23 cellular contexts compared by ENCODE assay signal in genomic region chr2:187934236-187934635, GRCh38.
"Had no signal": no experiment of that assay in that cellular context is flagged by ENCODE, and none has a peak within 500 bp of the region (broad histone marks: within the 10 kb centered on the region; RNA-seq: fewer than 3 reads in every experiment).

No MANE protein-coding gene starts in this region.

- H3K27ac ChIP-seq: foreskin keratinocyte, hepatocyte, left ventricle myocardium inferior, lower lobe of right lung, parathyroid adenoma, prostate gland, sigmoid colon, suprapubic skin, tibial nerve had no signal

- H3K9me3 ChIP-seq: left ventricle myocardium inferior, lower lobe of right lung, prostate gland, sigmoid colon, suprapubic skin, tibial nerve had no signal

- H3K27me3 Mint-ChIP-seq: memory B cell had no signal

- H3K27ac Mint-ChIP-seq: memory B cell; naive thymus-derived CD4-positive, alpha-beta T cell; nephron progenitor cell; stimulated activated effector memory CD8-positive, alpha-beta T cell treated with anti-CD3 and anti-CD28 coated beads, Interleukin-12 subunit alpha, Interleukin-12 subunit beta, amount 100 ng/mL, for 72 hours had no signal

- H3K36me3 ChIP-seq: left ventricle myocardium inferior, lower lobe of right lung, prostate gland, sigmoid colon, suprapubic skin, tibial nerve had no signal

- H3K9ac ChIP-seq: parathyroid adenoma had no signal

- H3K4me3 ChIP-seq: hepatocyte, left ventricle myocardium inferior, lower lobe of right lung, prostate gland, sigmoid colon, suprapubic skin, tibial nerve had no signal

- ATAC-seq: foreskin keratinocyte; lower lobe of right lung; naive thymus-derived CD4-positive, alpha-beta T cell; stimulated activated naive CD8-positive, alpha-beta T cell treated with anti-CD3 and anti-CD28 coated beads, Interleukin-15, Interleukin-2, amounts not matched to agents 100 U/mL and 50 U/mL, for 24 hours had no signal

- FAIRE-seq: endothelial cell of umbilical vein, kidney had no signal

- DNase-seq: caudate nucleus; dermis blood vessel endothelial cell; erythroblast; foreskin keratinocyte; kidney; left cardiac atrium; left ventricle myocardium inferior; lower lobe of right lung; naive thymus-derived CD4-positive, alpha-beta T cell; nephron progenitor cell; retina; sigmoid colon; stimulated activated CD4-positive, alpha-beta T cell treated with anti-CD3 and anti-CD28 coated beads, Interleukin-4, amount 100 ng/mL, for 1 hour; stimulated activated CD8-positive, alpha-beta memory T cell treated with anti-CD3 and anti-CD28 coated beads, Interleukin-4, amount 100 ng/mL, for 48 hours; stimulated activated naive CD8-positive, alpha-beta T cell treated with anti-CD3 and anti-CD28 coated beads, Interleukin-15, Interleukin-2, amounts not matched to agents 100 U/mL and 50 U/mL, for 24 hours had no signal

- H3K4me3 Mint-ChIP-seq: memory B cell; naive thymus-derived CD4-positive, alpha-beta T cell; nephron progenitor cell; stimulated activated effector memory CD8-positive, alpha-beta T cell treated with anti-CD3 and anti-CD28 coated beads, Interleukin-12 subunit alpha, Interleukin-12 subunit beta, amount 100 ng/mL, for 72 hours had no signal

- H3K9me3 Mint-ChIP-seq: nephron progenitor cell had no signal

- H3K27me3 ChIP-seq: foreskin keratinocyte, hepatocyte, sigmoid colon, suprapubic skin, tibial nerve had no signal

- H3K4me1 ChIP-seq: foreskin keratinocyte, left ventricle myocardium inferior, lower lobe of right lung, parathyroid adenoma, prostate gland, sigmoid colon, suprapubic skin had no signal

- H3K4me1 Mint-ChIP-seq: memory B cell; naive thymus-derived CD4-positive, alpha-beta T cell; nephron progenitor cell; stimulated activated effector memory CD8-positive, alpha-beta T cell treated with anti-CD3 and anti-CD28 coated beads, Interleukin-12 subunit alpha, Interleukin-12 subunit beta, amount 100 ng/mL, for 72 hours had no signal

- H3K36me3 Mint-ChIP-seq: memory B cell; naive thymus-derived CD4-positive, alpha-beta T cell; stimulated activated effector memory CD8-positive, alpha-beta T cell treated with anti-CD3 and anti-CD28 coated beads, Interleukin-12 subunit alpha, Interleukin-12 subunit beta, amount 100 ng/mL, for 72 hours had no signal
